Comparison of ENCODE assay signal across 1 cellular context in genomic region chr2:195836002-195836401, GRCh38.
TF ChIP-seq lines count a peak whose summit lies in the region.

No MANE protein-coding gene starts in this region.

TF ChIP-seq in WTC11, 78 proteins besides CTCF, POLR2A, EP300 and RAD21 (continued from another document):
- TF ChIP-seq ZSCAN18 (CRISPR knock-in tag; IDR thresholded peaks at IDR 0.05), result no peak
- no peak for TF ChIP-seq ATF6 (CRISPR knock-in tag; IDR thresholded peaks at IDR 0.05)
- TF ChIP-seq NR3C1 (CRISPR knock-in tag; conservative IDR thresholded peaks at IDR 0.05; ENCODE audit: low read depth), result no peak
- TF ChIP-seq FOXP4 (CRISPR knock-in tag; IDR thresholded peaks at IDR 0.05), result no peak
- TF ChIP-seq ZBTB21 (CRISPR knock-in tag; IDR thresholded peaks at IDR 0.05; ENCODE audit: borderline replicate concordance), result no peak
- no peak for TF ChIP-seq JAZF1 (CRISPR knock-in tag; IDR thresholded peaks at IDR 0.05)
- TF ChIP-seq SP1 (CRISPR knock-in tag; conservative IDR thresholded peaks at IDR 0.05), result no peak
- TF ChIP-seq ZNF219 (CRISPR knock-in tag; IDR thresholded peaks at IDR 0.05; ENCODE audit: borderline replicate concordance), result no peak
